In genomic region chr7:117603627-117604026, GRCh38 we compare ENCODE assay signal across 26 cellular contexts.
"Had no signal": no experiment of that assay in that cellular context is flagged by ENCODE, and none has a peak within 500 bp of the region (broad histone marks: within the 10 kb centered on the region; RNA-seq: fewer than 3 reads in every experiment).

No MANE protein-coding gene starts in this region.

- H3K9me2 ChIP-seq: SK-N-SH had no signal

- H3K4me3 ChIP-seq: MG63, PC-9, Peyer's patch had no signal

- H3K27ac ChIP-seq: PC-9, Peyer's patch, RWPE1 had no signal

- H2AFZ ChIP-seq: PC-9 had no signal

- H3K4me2 ChIP-seq: PC-9, SK-N-SH had no signal

- ATAC-seq: T-cell had no signal

- H3K36me3 ChIP-seq: MG63, Peyer's patch had no signal

- H3K9ac ChIP-seq: SK-N-SH had no signal

- H3K27me3 ChIP-seq: MG63, Peyer's patch had no signal

- DNase-seq: KG1; MG63; MV-4-11; NCI-H1048; NCI-H1105 treated with DMSO at 0.1 percent for 48 hours; NCI-H1417 treated with DMSO at 0.1 percent for 48 hours; NCI-H146; NCI-H187; NCI-H2029; NCI-H2081 treated with DMSO at 0.1 percent for 48 hours; NCI-H2171; NCI-H226; NCI-H446; NCI-H510A; NCI-H524 treated with DMSO at 0.1 percent for 48 hours; NCI-H69; NCI-H774; NK-92 treated with Interleukin-12 subunit alpha and Interleukin-12 subunit beta, amount 100 ng/mL, for 24 hours; PC-9; Peyer's patch; SHP77; SK-N-SH; SW 1271; T-cell; T-helper 9 cell had no signal

- H3K4me1 ChIP-seq: Peyer's patch had no signal

- H3K9me3 ChIP-seq: MG63, Peyer's patch, SK-N-SH had no signal
